1 cellular context compared by ENCODE assay signal in the genomic region with DNA sequence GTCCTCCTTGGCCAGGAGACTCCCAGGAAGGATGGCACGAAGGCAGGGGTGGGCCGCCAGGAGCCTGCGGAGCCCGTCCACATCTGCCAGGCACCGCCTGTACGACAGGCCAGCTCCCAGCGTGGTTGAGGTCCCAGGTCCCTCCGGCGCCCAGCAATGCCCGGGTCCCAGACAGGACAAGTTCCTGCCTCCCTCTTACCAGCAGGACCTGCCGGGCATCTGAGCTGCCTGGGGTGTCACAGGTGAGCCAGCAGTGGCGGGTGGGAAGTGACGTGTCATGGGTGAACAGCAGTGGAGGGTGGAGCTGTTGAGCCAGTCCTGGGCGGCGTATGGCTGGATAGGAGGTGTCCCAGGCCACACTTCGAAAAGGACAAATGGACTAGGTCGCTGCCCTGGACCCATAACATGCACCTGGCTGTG.
TF ChIP-seq lines count a peak whose summit lies in the region.

No MANE protein-coding gene starts in this region.

TF ChIP-seq in K562, 482 proteins besides CTCF, POLR2A, EP300 and RAD21 (continues in another document):
- TF ChIP-seq E2F3 (CRISPR knock-in tag; IDR thresholded peaks at IDR 0.05) (no peak), RBM22 (IDR thresholded peaks at IDR 0.05; ENCODE audit: low read depth, low read length, poor library complexity, severe bottlenecking) (no peak), ZNF589 (CRISPR knock-in tag; IDR thresholded peaks at IDR 0.05; ENCODE audit: low read depth) (no peak), ZNF263 (CRISPR knock-in tag; IDR thresholded peaks at IDR 0.05; ENCODE audit: borderline replicate concordance) (no peak), ZNF699 (CRISPR knock-in tag; IDR thresholded peaks at IDR 0.05; ENCODE audit: insufficient replicate concordance) (no peak), NR4A1 (CRISPR knock-in tag; IDR thresholded peaks at IDR 0.05) (no peak), NR4A1 (tag; IDR thresholded peaks at IDR 0.05) (no peak), SMARCA5 (IDR thresholded peaks at IDR 0.05) (no peak), ZNF444 (CRISPR knock-in tag; IDR thresholded peaks at IDR 0.05) (no peak), BRF1 (IDR thresholded peaks at IDR 0.05; ENCODE audit: borderline replicate concordance, extremely low read depth, insufficient read length) (no peak), HOXB6 (CRISPR knock-in tag; IDR thresholded peaks at IDR 0.05; ENCODE audit: borderline replicate concordance) (no peak), NFXL1 (CRISPR knock-in tag; IDR thresholded peaks at IDR 0.05) (no peak), ZNF282 (CRISPR knock-in tag; IDR thresholded peaks at IDR 0.05) (no peak), RFX7 (CRISPR knock-in tag; IDR thresholded peaks at IDR 0.05) (no peak), SMC3 (conservative IDR thresholded peaks at IDR 0.05; ENCODE audit: insufficient read depth, low read depth, low read length) (no peak), ERF (CRISPR knock-in tag; IDR thresholded peaks at IDR 0.05) (no peak), ZNF239 (CRISPR knock-in tag; IDR thresholded peaks at IDR 0.05) (no peak), MAZ (CRISPR knock-in tag; conservative IDR thresholded peaks at IDR 0.05 in 1 of 2, IDR thresholded peaks at IDR 0.05 in 1 of 2) (peak in 1 of 2 experiments; percentile 41; a peak in 1 of 4 replicates), TCF7L2 (IDR thresholded peaks at IDR 0.05; ENCODE audit: low read depth, low read length) (no peak), DDX20 (tag; IDR thresholded peaks at IDR 0.05; ENCODE audit: low read depth) (no peak), HSF4 (CRISPR knock-in tag; IDR thresholded peaks at IDR 0.05; ENCODE audit: borderline replicate concordance) (no peak), HNRNPH1 (optimal IDR thresholded peaks at IDR 0.05; ENCODE audit: low read depth, low read length) (no peak), ELF2 (CRISPR knock-in tag; IDR thresholded peaks at IDR 0.05) (no peak)
- TF ChIP-seq, protein P1, sequence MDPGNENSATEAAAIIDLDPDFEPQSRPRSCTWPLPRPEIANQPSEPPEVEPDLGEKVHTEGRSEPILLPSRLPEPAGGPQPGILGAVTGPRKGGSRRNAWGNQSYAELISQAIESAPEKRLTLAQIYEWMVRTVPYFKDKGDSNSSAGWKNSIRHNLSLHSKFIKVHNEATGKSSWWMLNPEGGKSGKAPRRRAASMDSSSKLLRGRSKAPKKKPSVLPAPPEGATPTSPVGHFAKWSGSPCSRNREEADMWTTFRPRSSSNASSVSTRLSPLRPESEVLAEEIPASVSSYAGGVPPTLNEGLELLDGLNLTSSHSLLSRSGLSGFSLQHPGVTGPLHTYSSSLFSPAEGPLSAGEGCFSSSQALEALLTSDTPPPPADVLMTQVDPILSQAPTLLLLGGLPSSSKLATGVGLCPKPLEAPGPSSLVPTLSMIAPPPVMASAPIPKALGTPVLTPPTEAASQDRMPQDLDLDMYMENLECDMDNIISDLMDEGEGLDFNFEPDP (CRISPR knock-in tag; IDR thresholded peaks at IDR 0.05): no peak
- TF ChIP-seq, protein P2, sequence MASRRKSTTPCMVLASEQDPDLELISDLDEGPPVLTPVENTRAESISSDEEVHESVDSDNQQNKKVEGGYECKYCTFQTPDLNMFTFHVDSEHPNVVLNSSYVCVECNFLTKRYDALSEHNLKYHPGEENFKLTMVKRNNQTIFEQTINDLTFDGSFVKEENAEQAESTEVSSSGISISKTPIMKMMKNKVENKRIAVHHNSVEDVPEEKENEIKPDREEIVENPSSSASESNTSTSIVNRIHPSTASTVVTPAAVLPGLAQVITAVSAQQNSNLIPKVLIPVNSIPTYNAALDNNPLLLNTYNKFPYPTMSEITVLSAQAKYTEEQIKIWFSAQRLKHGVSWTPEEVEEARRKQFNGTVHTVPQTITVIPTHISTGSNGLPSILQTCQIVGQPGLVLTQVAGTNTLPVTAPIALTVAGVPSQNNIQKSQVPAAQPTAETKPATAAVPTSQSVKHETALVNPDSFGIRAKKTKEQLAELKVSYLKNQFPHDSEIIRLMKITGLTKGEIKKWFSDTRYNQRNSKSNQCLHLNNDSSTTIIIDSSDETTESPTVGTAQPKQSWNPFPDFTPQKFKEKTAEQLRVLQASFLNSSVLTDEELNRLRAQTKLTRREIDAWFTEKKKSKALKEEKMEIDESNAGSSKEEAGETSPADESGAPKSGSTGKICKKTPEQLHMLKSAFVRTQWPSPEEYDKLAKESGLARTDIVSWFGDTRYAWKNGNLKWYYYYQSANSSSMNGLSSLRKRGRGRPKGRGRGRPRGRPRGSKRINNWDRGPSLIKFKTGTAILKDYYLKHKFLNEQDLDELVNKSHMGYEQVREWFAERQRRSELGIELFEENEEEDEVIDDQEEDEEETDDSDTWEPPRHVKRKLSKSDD (conservative IDR thresholded peaks at IDR 0.05; ENCODE audit: low read length): no peak
- TF ChIP-seq, protein P3, sequence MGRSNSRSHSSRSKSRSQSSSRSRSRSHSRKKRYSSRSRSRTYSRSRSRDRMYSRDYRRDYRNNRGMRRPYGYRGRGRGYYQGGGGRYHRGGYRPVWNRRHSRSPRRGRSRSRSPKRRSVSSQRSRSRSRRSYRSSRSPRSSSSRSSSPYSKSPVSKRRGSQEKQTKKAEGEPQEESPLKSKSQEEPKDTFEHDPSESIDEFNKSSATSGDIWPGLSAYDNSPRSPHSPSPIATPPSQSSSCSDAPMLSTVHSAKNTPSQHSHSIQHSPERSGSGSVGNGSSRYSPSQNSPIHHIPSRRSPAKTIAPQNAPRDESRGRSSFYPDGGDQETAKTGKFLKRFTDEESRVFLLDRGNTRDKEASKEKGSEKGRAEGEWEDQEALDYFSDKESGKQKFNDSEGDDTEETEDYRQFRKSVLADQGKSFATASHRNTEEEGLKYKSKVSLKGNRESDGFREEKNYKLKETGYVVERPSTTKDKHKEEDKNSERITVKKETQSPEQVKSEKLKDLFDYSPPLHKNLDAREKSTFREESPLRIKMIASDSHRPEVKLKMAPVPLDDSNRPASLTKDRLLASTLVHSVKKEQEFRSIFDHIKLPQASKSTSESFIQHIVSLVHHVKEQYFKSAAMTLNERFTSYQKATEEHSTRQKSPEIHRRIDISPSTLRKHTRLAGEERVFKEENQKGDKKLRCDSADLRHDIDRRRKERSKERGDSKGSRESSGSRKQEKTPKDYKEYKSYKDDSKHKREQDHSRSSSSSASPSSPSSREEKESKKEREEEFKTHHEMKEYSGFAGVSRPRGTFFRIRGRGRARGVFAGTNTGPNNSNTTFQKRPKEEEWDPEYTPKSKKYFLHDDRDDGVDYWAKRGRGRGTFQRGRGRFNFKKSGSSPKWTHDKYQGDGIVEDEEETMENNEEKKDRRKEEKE (IDR thresholded peaks at IDR 0.05; ENCODE audit: borderline replicate concordance in 1 of 2, control insufficient read depth in 1 of 2, low read depth in 2 of 2, low read length in 1 of 2): no peak
- TF ChIP-seq, protein P4, sequence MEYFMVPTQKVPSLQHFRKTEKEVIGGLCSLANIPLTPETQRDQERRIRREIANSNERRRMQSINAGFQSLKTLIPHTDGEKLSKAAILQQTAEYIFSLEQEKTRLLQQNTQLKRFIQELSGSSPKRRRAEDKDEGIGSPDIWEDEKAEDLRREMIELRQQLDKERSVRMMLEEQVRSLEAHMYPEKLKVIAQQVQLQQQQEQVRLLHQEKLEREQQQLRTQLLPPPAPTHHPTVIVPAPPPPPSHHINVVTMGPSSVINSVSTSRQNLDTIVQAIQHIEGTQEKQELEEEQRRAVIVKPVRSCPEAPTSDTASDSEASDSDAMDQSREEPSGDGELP (CRISPR knock-in tag; IDR thresholded peaks at IDR 0.05; ENCODE audit: borderline replicate concordance): 0 out of 2 replicates have a peak, but pooled peaks have one; percentile 1
- TF ChIP-seq, protein P5, sequence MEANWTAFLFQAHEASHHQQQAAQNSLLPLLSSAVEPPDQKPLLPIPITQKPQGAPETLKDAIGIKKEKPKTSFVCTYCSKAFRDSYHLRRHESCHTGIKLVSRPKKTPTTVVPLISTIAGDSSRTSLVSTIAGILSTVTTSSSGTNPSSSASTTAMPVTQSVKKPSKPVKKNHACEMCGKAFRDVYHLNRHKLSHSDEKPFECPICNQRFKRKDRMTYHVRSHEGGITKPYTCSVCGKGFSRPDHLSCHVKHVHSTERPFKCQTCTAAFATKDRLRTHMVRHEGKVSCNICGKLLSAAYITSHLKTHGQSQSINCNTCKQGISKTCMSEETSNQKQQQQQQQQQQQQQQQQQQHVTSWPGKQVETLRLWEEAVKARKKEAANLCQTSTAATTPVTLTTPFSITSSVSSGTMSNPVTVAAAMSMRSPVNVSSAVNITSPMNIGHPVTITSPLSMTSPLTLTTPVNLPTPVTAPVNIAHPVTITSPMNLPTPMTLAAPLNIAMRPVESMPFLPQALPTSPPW (CRISPR knock-in tag; IDR thresholded peaks at IDR 0.05): 0 out of 2 replicates have a peak, but pooled peaks have one; percentile 40
- TF ChIP-seq, protein P6, sequence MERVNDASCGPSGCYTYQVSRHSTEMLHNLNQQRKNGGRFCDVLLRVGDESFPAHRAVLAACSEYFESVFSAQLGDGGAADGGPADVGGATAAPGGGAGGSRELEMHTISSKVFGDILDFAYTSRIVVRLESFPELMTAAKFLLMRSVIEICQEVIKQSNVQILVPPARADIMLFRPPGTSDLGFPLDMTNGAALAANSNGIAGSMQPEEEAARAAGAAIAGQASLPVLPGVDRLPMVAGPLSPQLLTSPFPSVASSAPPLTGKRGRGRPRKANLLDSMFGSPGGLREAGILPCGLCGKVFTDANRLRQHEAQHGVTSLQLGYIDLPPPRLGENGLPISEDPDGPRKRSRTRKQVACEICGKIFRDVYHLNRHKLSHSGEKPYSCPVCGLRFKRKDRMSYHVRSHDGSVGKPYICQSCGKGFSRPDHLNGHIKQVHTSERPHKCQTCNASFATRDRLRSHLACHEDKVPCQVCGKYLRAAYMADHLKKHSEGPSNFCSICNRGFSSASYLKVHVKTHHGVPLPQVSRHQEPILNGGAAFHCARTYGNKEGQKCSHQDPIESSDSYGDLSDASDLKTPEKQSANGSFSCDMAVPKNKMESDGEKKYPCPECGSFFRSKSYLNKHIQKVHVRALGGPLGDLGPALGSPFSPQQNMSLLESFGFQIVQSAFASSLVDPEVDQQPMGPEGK (CRISPR knock-in tag; IDR thresholded peaks at IDR 0.05; ENCODE audit: borderline replicate concordance): no peak
- TF ChIP-seq, protein P7, sequence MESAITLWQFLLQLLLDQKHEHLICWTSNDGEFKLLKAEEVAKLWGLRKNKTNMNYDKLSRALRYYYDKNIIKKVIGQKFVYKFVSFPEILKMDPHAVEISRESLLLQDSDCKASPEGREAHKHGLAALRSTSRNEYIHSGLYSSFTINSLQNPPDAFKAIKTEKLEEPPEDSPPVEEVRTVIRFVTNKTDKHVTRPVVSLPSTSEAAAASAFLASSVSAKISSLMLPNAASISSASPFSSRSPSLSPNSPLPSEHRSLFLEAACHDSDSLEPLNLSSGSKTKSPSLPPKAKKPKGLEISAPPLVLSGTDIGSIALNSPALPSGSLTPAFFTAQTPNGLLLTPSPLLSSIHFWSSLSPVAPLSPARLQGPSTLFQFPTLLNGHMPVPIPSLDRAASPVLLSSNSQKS (CRISPR knock-in tag; IDR thresholded peaks at IDR 0.05): no peak
- TF ChIP-seq, protein P8, sequence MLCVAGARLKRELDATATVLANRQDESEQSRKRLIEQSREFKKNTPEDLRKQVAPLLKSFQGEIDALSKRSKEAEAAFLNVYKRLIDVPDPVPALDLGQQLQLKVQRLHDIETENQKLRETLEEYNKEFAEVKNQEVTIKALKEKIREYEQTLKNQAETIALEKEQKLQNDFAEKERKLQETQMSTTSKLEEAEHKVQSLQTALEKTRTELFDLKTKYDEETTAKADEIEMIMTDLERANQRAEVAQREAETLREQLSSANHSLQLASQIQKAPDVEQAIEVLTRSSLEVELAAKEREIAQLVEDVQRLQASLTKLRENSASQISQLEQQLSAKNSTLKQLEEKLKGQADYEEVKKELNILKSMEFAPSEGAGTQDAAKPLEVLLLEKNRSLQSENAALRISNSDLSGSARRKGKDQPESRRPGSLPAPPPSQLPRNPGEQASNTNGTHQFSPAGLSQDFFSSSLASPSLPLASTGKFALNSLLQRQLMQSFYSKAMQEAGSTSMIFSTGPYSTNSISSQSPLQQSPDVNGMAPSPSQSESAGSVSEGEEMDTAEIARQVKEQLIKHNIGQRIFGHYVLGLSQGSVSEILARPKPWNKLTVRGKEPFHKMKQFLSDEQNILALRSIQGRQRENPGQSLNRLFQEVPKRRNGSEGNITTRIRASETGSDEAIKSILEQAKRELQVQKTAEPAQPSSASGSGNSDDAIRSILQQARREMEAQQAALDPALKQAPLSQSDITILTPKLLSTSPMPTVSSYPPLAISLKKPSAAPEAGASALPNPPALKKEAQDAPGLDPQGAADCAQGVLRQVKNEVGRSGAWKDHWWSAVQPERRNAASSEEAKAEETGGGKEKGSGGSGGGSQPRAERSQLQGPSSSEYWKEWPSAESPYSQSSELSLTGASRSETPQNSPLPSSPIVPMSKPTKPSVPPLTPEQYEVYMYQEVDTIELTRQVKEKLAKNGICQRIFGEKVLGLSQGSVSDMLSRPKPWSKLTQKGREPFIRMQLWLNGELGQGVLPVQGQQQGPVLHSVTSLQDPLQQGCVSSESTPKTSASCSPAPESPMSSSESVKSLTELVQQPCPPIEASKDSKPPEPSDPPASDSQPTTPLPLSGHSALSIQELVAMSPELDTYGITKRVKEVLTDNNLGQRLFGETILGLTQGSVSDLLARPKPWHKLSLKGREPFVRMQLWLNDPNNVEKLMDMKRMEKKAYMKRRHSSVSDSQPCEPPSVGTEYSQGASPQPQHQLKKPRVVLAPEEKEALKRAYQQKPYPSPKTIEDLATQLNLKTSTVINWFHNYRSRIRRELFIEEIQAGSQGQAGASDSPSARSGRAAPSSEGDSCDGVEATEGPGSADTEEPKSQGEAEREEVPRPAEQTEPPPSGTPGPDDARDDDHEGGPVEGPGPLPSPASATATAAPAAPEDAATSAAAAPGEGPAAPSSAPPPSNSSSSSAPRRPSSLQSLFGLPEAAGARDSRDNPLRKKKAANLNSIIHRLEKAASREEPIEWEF (CRISPR knock-in tag; IDR thresholded peaks at IDR 0.05): no peak
- TF ChIP-seq, protein P9, sequence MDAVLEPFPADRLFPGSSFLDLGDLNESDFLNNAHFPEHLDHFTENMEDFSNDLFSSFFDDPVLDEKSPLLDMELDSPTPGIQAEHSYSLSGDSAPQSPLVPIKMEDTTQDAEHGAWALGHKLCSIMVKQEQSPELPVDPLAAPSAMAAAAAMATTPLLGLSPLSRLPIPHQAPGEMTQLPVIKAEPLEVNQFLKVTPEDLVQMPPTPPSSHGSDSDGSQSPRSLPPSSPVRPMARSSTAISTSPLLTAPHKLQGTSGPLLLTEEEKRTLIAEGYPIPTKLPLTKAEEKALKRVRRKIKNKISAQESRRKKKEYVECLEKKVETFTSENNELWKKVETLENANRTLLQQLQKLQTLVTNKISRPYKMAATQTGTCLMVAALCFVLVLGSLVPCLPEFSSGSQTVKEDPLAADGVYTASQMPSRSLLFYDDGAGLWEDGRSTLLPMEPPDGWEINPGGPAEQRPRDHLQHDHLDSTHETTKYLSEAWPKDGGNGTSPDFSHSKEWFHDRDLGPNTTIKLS (IDR thresholded peaks at IDR 0.05; ENCODE audit: borderline replicate concordance, low read depth): 0 out of 2 replicates have a peak, but pooled peaks have one; percentile 20
- TF ChIP-seq, protein P10, sequence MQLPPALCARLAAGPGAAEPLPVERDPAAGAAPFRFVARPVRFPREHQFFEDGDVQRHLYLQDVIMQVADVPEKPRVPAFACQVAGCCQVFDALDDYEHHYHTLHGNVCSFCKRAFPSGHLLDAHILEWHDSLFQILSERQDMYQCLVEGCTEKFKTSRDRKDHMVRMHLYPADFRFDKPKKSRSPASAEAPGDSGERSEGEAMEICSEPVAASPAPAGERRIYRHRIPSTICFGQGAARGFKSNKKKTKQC (CRISPR knock-in tag; IDR thresholded peaks at IDR 0.05): 0 out of 2 replicates have a peak, but pooled peaks have one; percentile 30
